In the genomic region with DNA sequence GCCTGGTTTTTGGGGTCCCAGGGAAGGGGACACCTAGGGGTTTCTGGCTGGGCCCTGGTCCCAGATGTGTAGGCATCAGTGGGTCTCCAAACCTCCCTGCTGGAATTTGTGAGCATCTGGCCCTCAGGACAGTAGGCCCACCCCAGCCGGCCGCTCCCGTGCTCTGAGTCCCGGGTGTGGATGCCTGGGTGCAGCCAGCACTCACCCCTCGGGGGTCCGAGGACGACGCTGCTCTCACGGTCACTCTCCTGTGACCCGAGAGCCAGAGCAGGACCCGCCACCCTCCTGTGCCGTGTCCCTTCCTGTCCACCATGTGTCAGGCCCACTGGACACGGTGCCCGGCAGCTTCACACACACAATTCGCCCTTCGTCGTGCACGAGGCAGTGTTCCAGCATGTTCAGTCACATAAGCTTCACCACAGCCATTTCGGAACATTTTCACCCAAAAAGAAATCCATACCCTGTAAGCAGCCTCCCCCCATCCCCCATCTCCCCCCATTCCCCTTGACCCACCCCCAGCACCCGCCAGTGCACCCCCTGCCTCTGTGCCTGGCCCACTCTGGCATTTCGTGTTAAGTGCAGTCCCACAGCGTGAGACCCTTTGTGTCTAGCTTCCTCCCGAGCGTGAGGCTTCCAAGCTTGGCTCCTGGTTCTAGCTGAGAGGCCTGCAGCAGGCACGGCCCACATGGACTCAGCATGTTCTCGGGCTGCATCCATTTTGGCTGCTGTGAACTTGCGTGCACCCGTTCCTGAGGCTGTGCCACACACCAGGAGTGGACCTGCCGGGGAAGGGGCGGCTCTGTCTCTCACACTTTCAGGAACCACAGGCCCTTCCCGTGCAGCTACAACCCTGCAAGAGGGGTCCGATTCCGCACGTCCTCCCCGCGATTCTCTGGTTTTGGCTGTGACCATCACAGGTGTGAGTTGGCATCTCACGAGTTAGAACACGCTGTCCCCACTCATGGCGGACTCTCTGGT, we compare ENCODE assay signal across 2 cellular contexts.
TF ChIP-seq lines count a peak whose summit lies in the region.

No MANE protein-coding gene starts in this region.

TF ChIP-seq in SK-N-SH, 30 proteins besides CTCF, POLR2A, EP300 and RAD21 (continued from another document):
- TF ChIP-seq MEF2A (IDR thresholded peaks at IDR 0.05; ENCODE audit: borderline replicate concordance, low read depth) (no peak), FOSL2 (IDR thresholded peaks at IDR 0.05; ENCODE audit: borderline replicate concordance, low read depth) (no peak), JUND (IDR thresholded peaks at IDR 0.05) (no peak), SMC3 (IDR thresholded peaks at IDR 0.05; ENCODE audit: low read depth, low read length) (no peak), POLR2AphosphoS5 (IDR thresholded peaks at IDR 0.05; ENCODE audit: low read depth, low read length) (no peak), ELF1 (IDR thresholded peaks at IDR 0.05) (no peak), FOXM1 (IDR thresholded peaks at IDR 0.05; ENCODE audit: low read depth) (no peak), RXRA (IDR thresholded peaks at IDR 0.05; ENCODE audit: borderline replicate concordance, low read depth) (no peak)
- TF ChIP-seq, protein P1, sequence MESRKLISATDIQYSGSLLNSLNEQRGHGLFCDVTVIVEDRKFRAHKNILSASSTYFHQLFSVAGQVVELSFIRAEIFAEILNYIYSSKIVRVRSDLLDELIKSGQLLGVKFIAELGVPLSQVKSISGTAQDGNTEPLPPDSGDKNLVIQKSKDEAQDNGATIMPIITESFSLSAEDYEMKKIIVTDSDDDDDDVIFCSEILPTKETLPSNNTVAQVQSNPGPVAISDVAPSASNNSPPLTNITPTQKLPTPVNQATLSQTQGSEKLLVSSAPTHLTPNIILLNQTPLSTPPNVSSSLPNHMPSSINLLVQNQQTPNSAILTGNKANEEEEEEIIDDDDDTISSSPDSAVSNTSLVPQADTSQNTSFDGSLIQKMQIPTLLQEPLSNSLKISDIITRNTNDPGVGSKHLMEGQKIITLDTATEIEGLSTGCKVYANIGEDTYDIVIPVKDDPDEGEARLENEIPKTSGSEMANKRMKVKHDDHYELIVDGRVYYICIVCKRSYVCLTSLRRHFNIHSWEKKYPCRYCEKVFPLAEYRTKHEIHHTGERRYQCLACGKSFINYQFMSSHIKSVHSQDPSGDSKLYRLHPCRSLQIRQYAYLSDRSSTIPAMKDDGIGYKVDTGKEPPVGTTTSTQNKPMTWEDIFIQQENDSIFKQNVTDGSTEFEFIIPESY (IDR thresholded peaks at IDR 0.05; ENCODE audit: borderline replicate concordance, low read depth), result no peak
- TF ChIP-seq, protein P2, sequence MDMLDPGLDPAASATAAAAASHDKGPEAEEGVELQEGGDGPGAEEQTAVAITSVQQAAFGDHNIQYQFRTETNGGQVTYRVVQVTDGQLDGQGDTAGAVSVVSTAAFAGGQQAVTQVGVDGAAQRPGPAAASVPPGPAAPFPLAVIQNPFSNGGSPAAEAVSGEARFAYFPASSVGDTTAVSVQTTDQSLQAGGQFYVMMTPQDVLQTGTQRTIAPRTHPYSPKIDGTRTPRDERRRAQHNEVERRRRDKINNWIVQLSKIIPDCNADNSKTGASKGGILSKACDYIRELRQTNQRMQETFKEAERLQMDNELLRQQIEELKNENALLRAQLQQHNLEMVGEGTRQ (IDR thresholded peaks at IDR 0.05; ENCODE audit: borderline replicate concordance, low read depth, low read length), result no peak
- TF ChIP-seq, protein P3, sequence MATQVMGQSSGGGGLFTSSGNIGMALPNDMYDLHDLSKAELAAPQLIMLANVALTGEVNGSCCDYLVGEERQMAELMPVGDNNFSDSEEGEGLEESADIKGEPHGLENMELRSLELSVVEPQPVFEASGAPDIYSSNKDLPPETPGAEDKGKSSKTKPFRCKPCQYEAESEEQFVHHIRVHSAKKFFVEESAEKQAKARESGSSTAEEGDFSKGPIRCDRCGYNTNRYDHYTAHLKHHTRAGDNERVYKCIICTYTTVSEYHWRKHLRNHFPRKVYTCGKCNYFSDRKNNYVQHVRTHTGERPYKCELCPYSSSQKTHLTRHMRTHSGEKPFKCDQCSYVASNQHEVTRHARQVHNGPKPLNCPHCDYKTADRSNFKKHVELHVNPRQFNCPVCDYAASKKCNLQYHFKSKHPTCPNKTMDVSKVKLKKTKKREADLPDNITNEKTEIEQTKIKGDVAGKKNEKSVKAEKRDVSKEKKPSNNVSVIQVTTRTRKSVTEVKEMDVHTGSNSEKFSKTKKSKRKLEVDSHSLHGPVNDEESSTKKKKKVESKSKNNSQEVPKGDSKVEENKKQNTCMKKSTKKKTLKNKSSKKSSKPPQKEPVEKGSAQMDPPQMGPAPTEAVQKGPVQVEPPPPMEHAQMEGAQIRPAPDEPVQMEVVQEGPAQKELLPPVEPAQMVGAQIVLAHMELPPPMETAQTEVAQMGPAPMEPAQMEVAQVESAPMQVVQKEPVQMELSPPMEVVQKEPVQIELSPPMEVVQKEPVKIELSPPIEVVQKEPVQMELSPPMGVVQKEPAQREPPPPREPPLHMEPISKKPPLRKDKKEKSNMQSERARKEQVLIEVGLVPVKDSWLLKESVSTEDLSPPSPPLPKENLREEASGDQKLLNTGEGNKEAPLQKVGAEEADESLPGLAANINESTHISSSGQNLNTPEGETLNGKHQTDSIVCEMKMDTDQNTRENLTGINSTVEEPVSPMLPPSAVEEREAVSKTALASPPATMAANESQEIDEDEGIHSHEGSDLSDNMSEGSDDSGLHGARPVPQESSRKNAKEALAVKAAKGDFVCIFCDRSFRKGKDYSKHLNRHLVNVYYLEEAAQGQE (IDR thresholded peaks at IDR 0.05; ENCODE audit: low read depth, low read length), result no peak

TF ChIP-seq in SK-N-SH treated with all-trans-retinoic acid at 6 μM for 48 hours, 23 proteins besides CTCF, POLR2A, EP300 and RAD21 (continued from another document):
- TF ChIP-seq, protein P4, sequence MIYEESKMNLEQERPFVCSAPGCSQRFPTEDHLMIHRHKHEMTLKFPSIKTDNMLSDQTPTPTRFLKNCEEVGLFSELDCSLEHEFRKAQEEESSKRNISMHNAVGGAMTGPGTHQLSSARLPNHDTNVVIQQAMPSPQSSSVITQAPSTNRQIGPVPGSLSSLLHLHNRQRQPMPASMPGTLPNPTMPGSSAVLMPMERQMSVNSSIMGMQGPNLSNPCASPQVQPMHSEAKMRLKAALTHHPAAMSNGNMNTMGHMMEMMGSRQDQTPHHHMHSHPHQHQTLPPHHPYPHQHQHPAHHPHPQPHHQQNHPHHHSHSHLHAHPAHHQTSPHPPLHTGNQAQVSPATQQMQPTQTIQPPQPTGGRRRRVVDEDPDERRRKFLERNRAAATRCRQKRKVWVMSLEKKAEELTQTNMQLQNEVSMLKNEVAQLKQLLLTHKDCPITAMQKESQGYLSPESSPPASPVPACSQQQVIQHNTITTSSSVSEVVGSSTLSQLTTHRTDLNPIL (CRISPR knock-in tag; IDR thresholded peaks at IDR 0.05; ENCODE audit: low read depth), result no peak
- no peak for TF ChIP-seq CSDC2 (CRISPR knock-in tag; IDR thresholded peaks at IDR 0.05)
- TF ChIP-seq, protein P5, sequence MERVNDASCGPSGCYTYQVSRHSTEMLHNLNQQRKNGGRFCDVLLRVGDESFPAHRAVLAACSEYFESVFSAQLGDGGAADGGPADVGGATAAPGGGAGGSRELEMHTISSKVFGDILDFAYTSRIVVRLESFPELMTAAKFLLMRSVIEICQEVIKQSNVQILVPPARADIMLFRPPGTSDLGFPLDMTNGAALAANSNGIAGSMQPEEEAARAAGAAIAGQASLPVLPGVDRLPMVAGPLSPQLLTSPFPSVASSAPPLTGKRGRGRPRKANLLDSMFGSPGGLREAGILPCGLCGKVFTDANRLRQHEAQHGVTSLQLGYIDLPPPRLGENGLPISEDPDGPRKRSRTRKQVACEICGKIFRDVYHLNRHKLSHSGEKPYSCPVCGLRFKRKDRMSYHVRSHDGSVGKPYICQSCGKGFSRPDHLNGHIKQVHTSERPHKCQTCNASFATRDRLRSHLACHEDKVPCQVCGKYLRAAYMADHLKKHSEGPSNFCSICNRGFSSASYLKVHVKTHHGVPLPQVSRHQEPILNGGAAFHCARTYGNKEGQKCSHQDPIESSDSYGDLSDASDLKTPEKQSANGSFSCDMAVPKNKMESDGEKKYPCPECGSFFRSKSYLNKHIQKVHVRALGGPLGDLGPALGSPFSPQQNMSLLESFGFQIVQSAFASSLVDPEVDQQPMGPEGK (CRISPR knock-in tag; IDR thresholded peaks at IDR 0.05; ENCODE audit: borderline replicate concordance), result no peak
- TF ChIP-seq, protein P6, sequence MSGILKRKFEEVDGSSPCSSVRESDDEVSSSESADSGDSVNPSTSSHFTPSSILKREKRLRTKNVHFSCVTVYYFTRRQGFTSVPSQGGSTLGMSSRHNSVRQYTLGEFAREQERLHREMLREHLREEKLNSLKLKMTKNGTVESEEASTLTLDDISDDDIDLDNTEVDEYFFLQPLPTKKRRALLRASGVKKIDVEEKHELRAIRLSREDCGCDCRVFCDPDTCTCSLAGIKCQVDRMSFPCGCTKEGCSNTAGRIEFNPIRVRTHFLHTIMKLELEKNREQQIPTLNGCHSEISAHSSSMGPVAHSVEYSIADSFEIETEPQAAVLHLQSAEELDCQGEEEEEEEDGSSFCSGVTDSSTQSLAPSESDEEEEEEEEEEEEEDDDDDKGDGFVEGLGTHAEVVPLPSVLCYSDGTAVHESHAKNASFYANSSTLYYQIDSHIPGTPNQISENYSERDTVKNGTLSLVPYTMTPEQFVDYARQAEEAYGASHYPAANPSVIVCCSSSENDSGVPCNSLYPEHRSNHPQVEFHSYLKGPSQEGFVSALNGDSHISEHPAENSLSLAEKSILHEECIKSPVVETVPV (CRISPR knock-in tag; IDR thresholded peaks at IDR 0.05), result no peak
- no peak for TF ChIP-seq ISL1 (CRISPR knock-in tag; IDR thresholded peaks at IDR 0.05)
- TF ChIP-seq TCF4 (CRISPR knock-in tag; IDR thresholded peaks at IDR 0.05; ENCODE audit: borderline replicate concordance), result no peak
- no peak for TF ChIP-seq SNAI2 (CRISPR knock-in tag; IDR thresholded peaks at IDR 0.05)
- TF ChIP-seq ZC3H10 (CRISPR knock-in tag; IDR thresholded peaks at IDR 0.05), result no peak
- TF ChIP-seq OSR1 (CRISPR knock-in tag; IDR thresholded peaks at IDR 0.05), result no peak
- no peak for TF ChIP-seq PPARA (CRISPR knock-in tag; IDR thresholded peaks at IDR 0.05; ENCODE audit: borderline replicate concordance)
- TF ChIP-seq BACH2 (CRISPR knock-in tag; IDR thresholded peaks at IDR 0.05; ENCODE audit: borderline replicate concordance), result no peak
- TF ChIP-seq TOX (CRISPR knock-in tag; IDR thresholded peaks at IDR 0.05; ENCODE audit: borderline replicate concordance), result no peak
- TF ChIP-seq, protein P7, sequence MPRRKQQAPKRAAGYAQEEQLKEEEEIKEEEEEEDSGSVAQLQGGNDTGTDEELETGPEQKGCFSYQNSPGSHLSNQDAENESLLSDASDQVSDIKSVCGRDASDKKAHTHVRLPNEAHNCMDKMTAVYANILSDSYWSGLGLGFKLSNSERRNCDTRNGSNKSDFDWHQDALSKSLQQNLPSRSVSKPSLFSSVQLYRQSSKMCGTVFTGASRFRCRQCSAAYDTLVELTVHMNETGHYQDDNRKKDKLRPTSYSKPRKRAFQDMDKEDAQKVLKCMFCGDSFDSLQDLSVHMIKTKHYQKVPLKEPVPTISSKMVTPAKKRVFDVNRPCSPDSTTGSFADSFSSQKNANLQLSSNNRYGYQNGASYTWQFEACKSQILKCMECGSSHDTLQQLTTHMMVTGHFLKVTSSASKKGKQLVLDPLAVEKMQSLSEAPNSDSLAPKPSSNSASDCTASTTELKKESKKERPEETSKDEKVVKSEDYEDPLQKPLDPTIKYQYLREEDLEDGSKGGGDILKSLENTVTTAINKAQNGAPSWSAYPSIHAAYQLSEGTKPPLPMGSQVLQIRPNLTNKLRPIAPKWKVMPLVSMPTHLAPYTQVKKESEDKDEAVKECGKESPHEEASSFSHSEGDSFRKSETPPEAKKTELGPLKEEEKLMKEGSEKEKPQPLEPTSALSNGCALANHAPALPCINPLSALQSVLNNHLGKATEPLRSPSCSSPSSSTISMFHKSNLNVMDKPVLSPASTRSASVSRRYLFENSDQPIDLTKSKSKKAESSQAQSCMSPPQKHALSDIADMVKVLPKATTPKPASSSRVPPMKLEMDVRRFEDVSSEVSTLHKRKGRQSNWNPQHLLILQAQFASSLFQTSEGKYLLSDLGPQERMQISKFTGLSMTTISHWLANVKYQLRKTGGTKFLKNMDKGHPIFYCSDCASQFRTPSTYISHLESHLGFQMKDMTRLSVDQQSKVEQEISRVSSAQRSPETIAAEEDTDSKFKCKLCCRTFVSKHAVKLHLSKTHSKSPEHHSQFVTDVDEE (CRISPR knock-in tag; IDR thresholded peaks at IDR 0.05), result no peak
